In genomic region chr12:57092529-57092862, GRCh38 we compare ENCODE assay signal across 10 cellular contexts. TPM values are rescaled to one million over a fixed set of nuclear protein-coding genes. Genes with fewer than 3 reads are reported as not detected.
DNase-seq lines count a peak whose midpoint lies in the region; ATAC-seq, FAIRE-seq and TF ChIP-seq lines count a peak whose summit lies in the region.
"Had no signal": no experiment of that assay in that cellular context is flagged by ENCODE, and none has a peak within 500 bp of the region (broad histone marks: within the 10 kb centered on the region; RNA-seq: fewer than 3 reads in every experiment).

No MANE protein-coding gene starts in this region.

- no peak for ATAC-seq in activated T-cell treated with anti-CD3 and anti-CD28 coated beads, Interleukin-2, amount 50 U/mL, for 72 hours (replicated peaks in 1 of 2)
- ATAC-seq in GM12878 (no peak), HG03175 (IDR thresholded peaks at IDR 0.05; ENCODE audit: unreplicated experiment) (no peak), HG02642 (IDR thresholded peaks at IDR 0.05; ENCODE audit: poor library complexity, unreplicated experiment) (no peak)
- ATAC-seq: foreskin keratinocyte had no signal

- TF ChIP-seq EP300 in GM12878 (IDR thresholded peaks at IDR 0.05; ENCODE audit: borderline replicate concordance in 1 of 2, control insufficient read depth in 1 of 2, low read depth in 2 of 2, low read length in 2 of 2), result no peak

- H3K27ac ChIP-seq in GM12878 (ENCODE audit: control insufficient read depth, insufficient read depth) (0 out of 2 replicates have a peak overlapping the region, but pooled peaks have one; percentile 11), mesodermal cell (ENCODE audit: low read depth, low read length, severe bottlenecking) (peak overlapping the region; percentile 8), tibial artery (peak overlapping the region; percentile 91 to 99)
- H3K27ac ChIP-seq: foreskin keratinocyte had no signal

- H3K27ac Mint-ChIP-seq in activated T-cell treated with anti-CD3 and anti-CD28 coated beads, Interleukin-2, amount 50 U/mL, for 24 hours, result peak overlapping the region; percentile 96
- H3K27ac Mint-ChIP-seq in activated T-cell treated with anti-CD3 and anti-CD28 coated beads, Interleukin-2, amount 50 U/mL, for 72 hours, result no peak overlapping the region

- peaks cover 34% of the 10 kb centered on the region for H3K79me2 ChIP-seq in GM12878 (ENCODE audit: control insufficient read depth, insufficient read depth, low read length)

- RAD21 ChIA-PET in GM12878 (lab: Charles Lee; ENCODE audit: unreplicated experiment), result interaction anchor here (0.8 to 8.8 kb wide), 8 partner anchors 10 to 90 kb away, joined by 3 to 199 read pairs (median 6); partner anchors contain the start of genes NEMP1, STAT6 and TAC3

- H3K9me3 ChIP-seq in GM12878 (replicated peaks; ENCODE audit: control insufficient read depth, insufficient read depth, low read length) (no peaks in the 10 kb centered on the region), mesodermal cell (ENCODE audit: control insufficient read depth, low read length) (no peaks in the 10 kb centered on the region), tibial artery (no peaks in the 10 kb centered on the region)
- H3K9me3 ChIP-seq: adrenal gland had no signal

- no peak overlapping the region for H3K4me3 ChIP-seq in GM12878
- H3K4me3 ChIP-seq in mesodermal cell (ENCODE audit: extremely low read depth, insufficient read depth, low read length, poor library complexity, severe bottlenecking), result no peak overlapping the region
- no peak overlapping the region for H3K4me3 ChIP-seq in tibial artery
- H3K4me3 ChIP-seq: adrenal gland had no signal

- SMC1A ChIA-PET in GM12878 (lab: Charles Lee; ENCODE audit: uncharacterized antibody, unreplicated experiment), result interaction anchor here (1.1 to 10.4 kb wide), 6 partner anchors 14 to 94 kb away, joined by 3 to 169 read pairs (median 31); partner anchors contain the start of genes NEMP1 and STAT6

- H3K4me3 Mint-ChIP-seq in activated T-cell treated with anti-CD3 and anti-CD28 coated beads, Interleukin-2, amount 50 U/mL, for 24 hours, result peak overlapping the region; percentile 73
- peak overlapping the region in 1 of 2 donors; percentile 38 for H3K4me3 Mint-ChIP-seq in activated T-cell treated with anti-CD3 and anti-CD28 coated beads, Interleukin-2, amount 50 U/mL, for 72 hours

- no peaks in the 10 kb centered on the region for H3K27me3 Mint-ChIP-seq in activated T-cell treated with anti-CD3 and anti-CD28 coated beads, Interleukin-2, amount 50 U/mL, for 24 hours
- H3K27me3 Mint-ChIP-seq in activated T-cell treated with anti-CD3 and anti-CD28 coated beads, Interleukin-2, amount 50 U/mL, for 72 hours (ENCODE audit: low read depth), result no peaks in the 10 kb centered on the region

- 99% methylated on average over 5 of the region's 5 CpGs for WGBS in GM12878 (ENCODE audit: insufficient coverage, insufficient replicate concordance, low lambda C conversion rate, missing lambda C conversion rate)
- WGBS in mesodermal cell (ENCODE audit: insufficient coverage in 2 of 2), 2 experiments, result 92 to 95% methylated on average over 5 of the region's 5 CpGs

- peak overlapping the region; percentile 68 for H3K4me2 ChIP-seq in GM12878 (ENCODE audit: control insufficient read depth, insufficient read depth)

- no peak for TF ChIP-seq CTCF in GM12878 (IDR thresholded peaks at IDR 0.05 in 2 of 3, conservative IDR thresholded peaks at IDR 0.05 in 1 of 3; ENCODE audit: control insufficient read depth in 2 of 3, extremely low read depth in 1 of 3, insufficient read depth in 1 of 3, low read depth in 3 of 3, low read length in 3 of 3)
- TF ChIP-seq CTCF in tibial artery (IDR thresholded peaks at IDR 0.05), result no peak

- H3K9me3 Mint-ChIP-seq in activated T-cell treated with anti-CD3 and anti-CD28 coated beads, Interleukin-2, amount 50 U/mL, for 24 hours, result no peaks in the 10 kb centered on the region
- H3K9me3 Mint-ChIP-seq in activated T-cell treated with anti-CD3 and anti-CD28 coated beads, Interleukin-2, amount 50 U/mL, for 72 hours, result no peaks in the 10 kb centered on the region

- H3K4me1 ChIP-seq in GM12878 (ENCODE audit: control insufficient read depth, insufficient read depth, low read length) (peaks cover 39% of the 10 kb centered on the region), mesodermal cell (ENCODE audit: control insufficient read depth, insufficient read depth, low read length, poor library complexity, severe bottlenecking) (peaks cover 44% of the 10 kb centered on the region), tibial artery (peaks cover 8 to 62% (median 48%) of the 10 kb centered on the region in 4 donors)

- POLR2A ChIA-PET in GM12878 (lab: Charles Lee), result interaction anchor here (0.8 to 7.6 kb wide), 4 partner anchors 13 to 403 kb away, joined by 3 to 74 read pairs (median 29); partner anchors contain the start of genes NEMP1 and STAT6

- intact Hi-C loops in GM12878 (cut with micrococcal nuclease; ENCODE audit: unreplicated experiment), result no loop called here
- intact Hi-C loops in tibial artery (cut with DNase I; ENCODE audit: low total_unique reads), result no loop called here

- peaks cover 17 to 21% of the 10 kb centered on the region in 2 experiments for H3K36me3 ChIP-seq in GM12878 (ENCODE audit: control insufficient read depth in 2 of 2, insufficient read depth in 2 of 2, low read length in 1 of 2)
- H3K36me3 ChIP-seq in mesodermal cell (ENCODE audit: control insufficient read depth, insufficient read depth, low read length), result peaks cover 62% of the 10 kb centered on the region
- peaks cover 48 to 61% (median 59%) of the 10 kb centered on the region in 3 donors for H3K36me3 ChIP-seq in tibial artery

- DNase-seq in activated T-cell treated with anti-CD3 and anti-CD28 coated beads, Interleukin-2, amount 50 U/mL, for 24 hours, result peak; percentile 39
- DNase-seq in activated T-cell treated with anti-CD3 and anti-CD28 coated beads, Interleukin-2, amount 50 U/mL, for 72 hours, result no peak
- DNase-seq in GM12878 (ENCODE audit: low read depth, low spot score) (no peak), tibial artery (no peak), EL (no peak)
- DNase-seq: foreskin keratinocyte had no signal

- TF ChIP-seq RAD21 in GM12878 (IDR thresholded peaks at IDR 0.05; ENCODE audit: insufficient read depth, low read depth, low read length), result no peak

- FAIRE-seq in GM12878 (lab: Jason Lieb, UNC), result no peak

- CTCF ChIA-PET in GM12878 (lab: Yijun Ruan, JAX), result interaction anchor here (0.6 to 9.0 kb wide), 12 partner anchors 10 to 89 kb away, joined by 3 to 205 read pairs (median 6); partner anchors contain the start of genes NEMP1 and STAT6

- H3K27me3 ChIP-seq in GM12878 (replicated peaks in 1 of 2; ENCODE audit: control insufficient read depth in 2 of 2, insufficient read depth in 2 of 2, low read length in 1 of 2), result no peaks in the 10 kb centered on the region
- H3K27me3 ChIP-seq in tibial artery, result no peaks in the 10 kb centered on the region
- H3K27me3 ChIP-seq: adrenal gland, foreskin keratinocyte had no signal

- H4K20me1 ChIP-seq in GM12878 (ENCODE audit: control insufficient read depth, insufficient read depth), result no peaks in the 10 kb centered on the region

- H3K4me1 Mint-ChIP-seq in activated T-cell treated with anti-CD3 and anti-CD28 coated beads, Interleukin-2, amount 50 U/mL, for 24 hours (ENCODE audit: low read depth), result peaks cover 76% of the 10 kb centered on the region
- H3K4me1 Mint-ChIP-seq in activated T-cell treated with anti-CD3 and anti-CD28 coated beads, Interleukin-2, amount 50 U/mL, for 72 hours (ENCODE audit: low read depth), result peaks cover 71% of the 10 kb centered on the region

- no peak overlapping the region; the same call in 1 of the 2 replicates for H3K9ac ChIP-seq in GM12878 (ENCODE audit: control insufficient read depth, insufficient read depth, low read length)

- no TSS peak for BruUV-seq in GM12878 (replicated peaks; lab: Mats Ljungman, UMichigan)

- TF ChIP-seq POLR2A in GM12878 (IDR thresholded peaks at IDR 0.05; ENCODE audit: low read depth, low read length), result no peak

- no peak overlapping the region for H2AFZ ChIP-seq in GM12878 (ENCODE audit: control insufficient read depth, low read depth, low read length)

- peaks cover 78% of the 10 kb centered on the region for H3K36me3 Mint-ChIP-seq in activated T-cell treated with anti-CD3 and anti-CD28 coated beads, Interleukin-2, amount 50 U/mL, for 24 hours (ENCODE audit: low read depth)
- peaks cover 8 to 13% of the 10 kb centered on the region in 2 donors for H3K36me3 Mint-ChIP-seq in activated T-cell treated with anti-CD3 and anti-CD28 coated beads, Interleukin-2, amount 50 U/mL, for 72 hours (ENCODE audit: insufficient read depth in 2 of 2)

- in situ Hi-C loops in GM12878 (cut with MboI), result no loop called here

RNA-seq across cellular contexts. Expression of gene NAB2, which starts 3.6 kb away (rescaled TPM):
- total RNA-seq in activated T-cell treated with anti-CD3 and anti-CD28 coated beads, Interleukin-2, amount 50 U/mL, for 72 hours, result 10 to 100 TPM; 30.7 to 31.0 TPM
- 27.9 and 30.3 TPM in 2 replicates for total RNA-seq in GM12878 (2013; cell fraction: nucleolus; rRNA removed)
- total RNA-seq in GM12878 (2014; rRNA removed) (28.4 and 30.1 TPM in 2 replicates), GM12878 (2014; rRNA removed; fragmentation: Illumina TruSeq; extraction: Trizol) (13.0 and 13.6 TPM in 2 replicates), GM12878 (2021) (28.2 and 28.5 TPM in 2 replicates)
- 5.3 TPM for polyA plus RNA-seq in GM12878 (2011; ENCODE audit: low read depth)
- polyA plus RNA-seq in GM12878 (2011; rRNA removed) (25.2 and 35.2 TPM in 2 replicates), GM12878 (2014; fragmentation: Illumina TruSeq; extraction: Trizol) (7.9 and 17.0 TPM in 2 replicates), GM12878 (2014; fragmentation: Nextera tagmentation; extraction: Ambion mirVana) (1 to 10 TPM in 1 of 2 experiments, under 1 TPM in 1; 0.35 to 1.0 TPM), GM12878 (2014; rRNA removed) (28.0 and 28.6 TPM in 2 replicates), GM12878 (2016; fragmentation: Nextera tagmentation; extraction: Ambion mirVana) (1 to 10 TPM; 3.6 to 5.8 TPM)
- polyA plus RNA-seq in GM12878 (2011; cell fraction: cytosol; rRNA removed), result 36.4 and 44.0 TPM in 2 replicates
- polyA plus RNA-seq in GM12878 (2011; cell fraction: nucleus; rRNA removed), result 69.8 and 77.5 TPM in 2 replicates
- polyA plus RNA-seq in GM12878 (2012), result 11.5 and 17.8 TPM in 2 replicates
- 21.1 and 40.5 TPM in 2 replicates for polyA minus RNA-seq in GM12878 (2011; rRNA and poly(A)+ RNA removed)
- 14.6 and 15.7 TPM in 2 replicates for polyA minus RNA-seq in GM12878 (2011; cell fraction: cytosol; rRNA and poly(A)+ RNA removed)
- polyA minus RNA-seq in GM12878 (2011; cell fraction: nucleus; rRNA and poly(A)+ RNA removed), result 17.3 and 27.7 TPM in 2 replicates
- 46.9 TPM for polyA plus RNA-seq in mesodermal cell (2013, experiment 1 of 2)
- polyA plus RNA-seq in mesodermal cell (2013, experiment 2 of 2), result 34.1 TPM

RNA-seq across cellular contexts. Expression of gene NEMP1, which starts 13.9 kb away (rescaled TPM):
- total RNA-seq in activated T-cell treated with anti-CD3 and anti-CD28 coated beads, Interleukin-2, amount 50 U/mL, for 72 hours, result 100 to 1,000 TPM; 114 to 119 TPM
- total RNA-seq in GM12878 (2013; cell fraction: nucleolus; rRNA removed), result 79.0 and 86.0 TPM in 2 replicates
- total RNA-seq in GM12878 (2014; rRNA removed) (19.7 and 22.6 TPM in 2 replicates), GM12878 (2014; rRNA removed; fragmentation: Illumina TruSeq; extraction: Trizol) (17.7 and 19.7 TPM in 2 replicates), GM12878 (2021) (20.7 and 20.8 TPM in 2 replicates)
- 7.4 TPM for polyA plus RNA-seq in GM12878 (2011; ENCODE audit: low read depth)
- polyA plus RNA-seq in GM12878 (2011; rRNA removed) (45.9 and 61.7 TPM in 2 replicates), GM12878 (2014; fragmentation: Illumina TruSeq; extraction: Trizol) (24.9 and 30.5 TPM in 2 replicates), GM12878 (2014; fragmentation: Nextera tagmentation; extraction: Ambion mirVana) (1 to 10 TPM; 4.0 to 4.7 TPM), GM12878 (2014; rRNA removed) (17.8 and 20.6 TPM in 2 replicates), GM12878 (2016; fragmentation: Nextera tagmentation; extraction: Ambion mirVana) (10 to 100 TPM; 18.2 to 20.0 TPM)
- 18.3 and 22.3 TPM in 2 replicates for polyA plus RNA-seq in GM12878 (2011; cell fraction: cytosol; rRNA removed)
- 60.1 and 76.7 TPM in 2 replicates for polyA plus RNA-seq in GM12878 (2011; cell fraction: nucleus; rRNA removed)
- 9.3 and 14.8 TPM in 2 replicates for polyA plus RNA-seq in GM12878 (2012)
- 26.2 and 32.9 TPM in 2 replicates for polyA minus RNA-seq in GM12878 (2011; rRNA and poly(A)+ RNA removed)
- polyA minus RNA-seq in GM12878 (2011; cell fraction: cytosol; rRNA and poly(A)+ RNA removed), result 6.3 and 7.0 TPM in 2 replicates
- polyA minus RNA-seq in GM12878 (2011; cell fraction: nucleus; rRNA and poly(A)+ RNA removed), result 13.1 and 14.1 TPM in 2 replicates
- 21.3 TPM for polyA plus RNA-seq in mesodermal cell (2013, experiment 1 of 2)
- 19.8 TPM for polyA plus RNA-seq in mesodermal cell (2013, experiment 2 of 2)

RNA-seq across cellular contexts. Expression of gene STAT6, which starts 18.7 kb away (rescaled TPM):
- total RNA-seq in activated T-cell treated with anti-CD3 and anti-CD28 coated beads, Interleukin-2, amount 50 U/mL, for 72 hours, result 100 to 1,000 TPM; 178 to 191 TPM
- 219 and 234 TPM in 2 replicates for total RNA-seq in GM12878 (2013; cell fraction: nucleolus; rRNA removed)
- total RNA-seq in GM12878 (2014; rRNA removed), result 100 and 101 TPM in 2 replicates
- 79.0 and 79.9 TPM in 2 replicates for total RNA-seq in GM12878 (2014; rRNA removed; fragmentation: Illumina TruSeq; extraction: Trizol)
- total RNA-seq in GM12878 (2021), result 146 and 163 TPM in 2 replicates
- polyA plus RNA-seq in GM12878 (2011; ENCODE audit: low read depth), result 92.2 TPM
- 107 and 176 TPM in 2 replicates for polyA plus RNA-seq in GM12878 (2011; rRNA removed)
- polyA plus RNA-seq in GM12878 (2011; cell fraction: cytosol; rRNA removed), result 210 and 211 TPM in 2 replicates
- polyA plus RNA-seq in GM12878 (2011; cell fraction: nucleus; rRNA removed), result 576 and 633 TPM in 2 replicates
- polyA plus RNA-seq in GM12878 (2012), result 137 and 138 TPM in 2 replicates
- 161 and 168 TPM in 2 replicates for polyA plus RNA-seq in GM12878 (2014; fragmentation: Illumina TruSeq; extraction: Trizol)
- polyA plus RNA-seq in GM12878 (2014; fragmentation: Nextera tagmentation; extraction: Ambion mirVana), result 10 to 100 TPM; 14.2 to 17.3 TPM
- polyA plus RNA-seq in GM12878 (2014; rRNA removed), result 153 and 157 TPM in 2 replicates
- polyA plus RNA-seq in GM12878 (2016; fragmentation: Nextera tagmentation; extraction: Ambion mirVana), result 10 to 100 TPM; 61.0 to 63.3 TPM
- 146 and 216 TPM in 2 replicates for polyA minus RNA-seq in GM12878 (2011; rRNA and poly(A)+ RNA removed)
- 57.9 and 72.7 TPM in 2 replicates for polyA minus RNA-seq in GM12878 (2011; cell fraction: cytosol; rRNA and poly(A)+ RNA removed)
- 75.9 and 146 TPM in 2 replicates for polyA minus RNA-seq in GM12878 (2011; cell fraction: nucleus; rRNA and poly(A)+ RNA removed)
- polyA plus RNA-seq in mesodermal cell (2013, experiment 1 of 2), result 52.0 TPM
- 49.3 TPM for polyA plus RNA-seq in mesodermal cell (2013, experiment 2 of 2)

RNA-seq across cellular contexts. Expression of gene LRP1, which starts 35.8 kb away (rescaled TPM):
- 1 to 10 TPM; 3.2 to 4.8 TPM for total RNA-seq in activated T-cell treated with anti-CD3 and anti-CD28 coated beads, Interleukin-2, amount 50 U/mL, for 72 hours
- total RNA-seq in GM12878 (2013; cell fraction: nucleolus; rRNA removed), result 6.0 and 6.8 TPM in 2 replicates
- under 0.01 and 0.05 TPM in 2 replicates for total RNA-seq in GM12878 (2014; rRNA removed)
- total RNA-seq in GM12878 (2014; rRNA removed; fragmentation: Illumina TruSeq; extraction: Trizol), result 0.05 and 0.18 TPM in 2 replicates
- total RNA-seq in GM12878 (2021), result 0.93 and 1.1 TPM in 2 replicates
- polyA plus RNA-seq in GM12878 (2011; ENCODE audit: low read depth), result 0.51 TPM
- 0.24 TPM in 2 replicates for polyA plus RNA-seq in GM12878 (2011; rRNA removed)
- polyA plus RNA-seq in GM12878 (2011; cell fraction: cytosol; rRNA removed), result 0.48 and 0.57 TPM in 2 replicates
- 2.5 and 3.3 TPM in 2 replicates for polyA plus RNA-seq in GM12878 (2011; cell fraction: nucleus; rRNA removed)
- polyA plus RNA-seq in GM12878 (2012), result 1.2 and 1.4 TPM in 2 replicates
- polyA plus RNA-seq in GM12878 (2014; fragmentation: Illumina TruSeq; extraction: Trizol), result 0.03 and 0.07 TPM in 2 replicates
- not detected for polyA plus RNA-seq in GM12878 (2014; fragmentation: Nextera tagmentation; extraction: Ambion mirVana)
- 0.09 and 0.29 TPM in 2 replicates for polyA plus RNA-seq in GM12878 (2014; rRNA removed)
- under 1 TPM; 0.23 to 0.28 TPM for polyA plus RNA-seq in GM12878 (2016; fragmentation: Nextera tagmentation; extraction: Ambion mirVana)
- polyA minus RNA-seq in GM12878 (2011; rRNA and poly(A)+ RNA removed), result 1.8 TPM in 2 replicates
- polyA minus RNA-seq in GM12878 (2011; cell fraction: cytosol; rRNA and poly(A)+ RNA removed), result 2.2 and 3.1 TPM in 2 replicates
- 1.6 and 3.1 TPM in 2 replicates for polyA minus RNA-seq in GM12878 (2011; cell fraction: nucleus; rRNA and poly(A)+ RNA removed)
- 90.4 TPM for polyA plus RNA-seq in mesodermal cell (2013, experiment 1 of 2)
- polyA plus RNA-seq in mesodermal cell (2013, experiment 2 of 2), result 68.9 TPM

RNA-seq across cellular contexts. Expression of gene MYO1A, which starts 42.6 kb away (rescaled TPM):
- 10 to 100 TPM; 11.4 to 13.4 TPM for total RNA-seq in activated T-cell treated with anti-CD3 and anti-CD28 coated beads, Interleukin-2, amount 50 U/mL, for 72 hours
- 0.34 and 0.98 TPM in 2 replicates for total RNA-seq in GM12878 (2013; cell fraction: nucleolus; rRNA removed)
- total RNA-seq in GM12878 (2014; rRNA removed) (0.05 TPM in 1 of 2 replicates, not detected in the other), GM12878 (2014; rRNA removed; fragmentation: Illumina TruSeq; extraction: Trizol) (0.13 and 0.14 TPM in 2 replicates), GM12878 (2021) (0.08 and 0.10 TPM in 2 replicates)
- polyA plus RNA-seq in GM12878 (2011; ENCODE audit: low read depth), result not detected
- polyA plus RNA-seq in GM12878 (2011; rRNA removed) (0.16 and 0.23 TPM in 2 replicates), GM12878 (2014; fragmentation: Illumina TruSeq; extraction: Trizol) (0.16 TPM in 1 of 2 replicates, not detected in the other), GM12878 (2014; fragmentation: Nextera tagmentation; extraction: Ambion mirVana) (under 1 TPM in 1 of 2 experiments, not detected in 1; 0.05 TPM), GM12878 (2014; rRNA removed) (0.01 and 0.15 TPM in 2 replicates), GM12878 (2016; fragmentation: Nextera tagmentation; extraction: Ambion mirVana) (under 1 TPM; 0.27 to 0.34 TPM)
- polyA plus RNA-seq in GM12878 (2011; cell fraction: cytosol; rRNA removed), result 0.09 and 0.15 TPM in 2 replicates
- 1.1 and 2.2 TPM in 2 replicates for polyA plus RNA-seq in GM12878 (2011; cell fraction: nucleus; rRNA removed)
- polyA plus RNA-seq in GM12878 (2012), result 0.22 and 0.43 TPM in 2 replicates
- polyA minus RNA-seq in GM12878 (2011; rRNA and poly(A)+ RNA removed), result 0.51 and 1.9 TPM in 2 replicates
- not detected in 2 replicates for polyA minus RNA-seq in GM12878 (2011; cell fraction: cytosol; rRNA and poly(A)+ RNA removed)
- 0.48 and 0.97 TPM in 2 replicates for polyA minus RNA-seq in GM12878 (2011; cell fraction: nucleus; rRNA and poly(A)+ RNA removed)
- polyA plus RNA-seq in mesodermal cell (2013, experiment 1 of 2), result not detected
- polyA plus RNA-seq in mesodermal cell (2013, experiment 2 of 2), result not detected
- total RNA-seq: foreskin keratinocyte had no signal
- polyA plus RNA-seq: foreskin keratinocyte had no signal

Comparison
In these comparisons a context has a peak if more than half of its experiments do, and no peak if none do; other contexts are left out.
1. H3K27ac ChIP-seq: peak in every context shown above with its lines; median percentile 95 in tibial artery; 11 in GM12878; 8 in mesodermal cell.